ENCODE assay signal across 9 cellular contexts in the genomic region with DNA sequence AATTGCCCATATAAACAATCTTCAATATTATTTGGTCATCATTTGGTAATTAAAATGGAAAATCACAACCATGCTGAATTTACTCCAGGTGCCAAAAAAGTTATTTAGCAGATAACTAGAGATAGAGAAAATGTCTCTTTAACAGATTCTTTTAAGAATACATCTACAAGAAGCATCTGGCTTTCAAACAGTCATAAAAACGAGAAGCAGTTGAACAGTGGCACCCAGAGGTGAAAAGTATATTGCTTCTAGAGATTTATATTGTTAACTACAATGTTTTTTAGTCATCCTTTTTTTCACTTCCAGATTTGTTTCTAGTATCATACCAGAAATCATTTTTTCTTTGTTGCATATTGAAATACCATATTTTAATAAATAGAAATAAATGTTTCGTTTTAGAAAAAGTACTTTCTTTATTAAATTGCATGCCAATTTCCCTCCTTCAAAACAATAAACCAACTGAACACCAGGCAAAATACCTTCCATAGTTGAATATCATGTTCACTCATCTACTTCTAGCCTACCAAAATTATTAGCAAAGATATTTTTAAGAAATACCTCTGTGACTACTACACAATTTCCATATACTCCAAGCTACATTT.
DNase-seq lines count a peak whose midpoint lies in the region; ATAC-seq, FAIRE-seq and TF ChIP-seq lines count a peak whose summit lies in the region.
"Had no signal": no experiment of that assay in that cellular context is flagged by ENCODE, and none has a peak within 500 bp of the region (broad histone marks: within the 10 kb centered on the region; RNA-seq: fewer than 3 reads in every experiment).

No MANE protein-coding gene starts in this region.

- no peak overlapping the region for H3K4me2 ChIP-seq in HepG2 (ENCODE audit: low read depth, low read length)

- H3K36me3 Mint-ChIP-seq in CD4-positive, alpha-beta T cell (ENCODE audit: low read depth), result no peaks in the 10 kb centered on the region
- no peaks in the 10 kb centered on the region for H3K36me3 Mint-ChIP-seq in MCF 10A (ENCODE audit: insufficient read depth, unreplicated experiment)

- BruUV-seq in MCF 10A (replicated peaks; lab: Mats Ljungman, UMichigan) (no TSS peak), HepG2 (replicated peaks; lab: Mats Ljungman, UMichigan) (no TSS peak)

- no peaks in the 10 kb centered on the region for H3K9me3 ChIP-seq in CD4-positive, alpha-beta T cell (ENCODE audit: control insufficient read depth, low read length)
- H3K9me3 ChIP-seq in HepG2 (ENCODE audit: low read length), result no peaks in the 10 kb centered on the region
- H3K9me3 ChIP-seq: SJCRH30 had no signal

- no peaks in the 10 kb centered on the region for H3K79me2 ChIP-seq in HepG2 (ENCODE audit: insufficient read depth, low read length)

- peaks cover 25% of the 10 kb centered on the region for H3K27me3 ChIP-seq in CD4-positive, alpha-beta T cell (ENCODE audit: control insufficient read depth, insufficient read depth, low read length)
- H3K27me3 ChIP-seq in HepG2 (ENCODE audit: control insufficient read depth in 1 of 2, insufficient read depth in 2 of 2, low read length in 2 of 2), result peaks cover 3 to 53% of the 10 kb centered on the region in 2 experiments; a peak in 4 of 5 replicates

- no peak for DNase-seq in CD4-positive, alpha-beta T cell
- DNase-seq in NCI-H748 treated with DMSO at 0.1 percent for 48 hours (lab: John Stamatoyannopoulos, UW) (peak; percentile 74), MCF 10A (ENCODE audit: unreplicated experiment) (peak; percentile 66), HepG2 (ENCODE audit: low spot score) (peak; percentile 55), GM19240 (ENCODE audit: insufficient read length, low spot score) (no peak)

- no peak overlapping the region for H3K27ac ChIP-seq in CD4-positive, alpha-beta T cell (ENCODE audit: low read depth, low read length)
- H3K27ac ChIP-seq in HepG2 (ENCODE audit: extremely low read length, insufficient read depth, low read length), result no peak overlapping the region
- H3K27ac ChIP-seq: SJCRH30 had no signal

- H4K20me1 ChIP-seq in HepG2 (ENCODE audit: insufficient read depth, low read length), result no peaks in the 10 kb centered on the region

- POLR2A ChIA-PET in CD4-positive, alpha-beta T cell (lab: Charles Lee), result interaction anchor here (0.8 to 3.4 kb wide), 5 partner anchors 65 to 1110 kb away, joined by 3 to 22 read pairs (median 10); a partner anchor contains a TSS
- POLR2A ChIA-PET in MCF 10A (lab: Yijun Ruan, JAX), result interaction anchor here (2.2 kb wide), 1 partner anchor 1020 kb away, joined by 7 read pairs; no protein-coding TSS in a partner anchor
- POLR2A ChIA-PET in HepG2 (lab: Yijun Ruan, JAX), result no interaction called here

- H3K4me3 Mint-ChIP-seq in CD4-positive, alpha-beta T cell, result peak overlapping the region; percentile 9
- H3K4me3 Mint-ChIP-seq in MCF 10A (ENCODE audit: unreplicated experiment), result no peak overlapping the region

- peaks cover 11% of the 10 kb centered on the region for H3K4me1 ChIP-seq in HepG2 (ENCODE audit: insufficient read depth, low read length)

- intact Hi-C loops in CD4-positive, alpha-beta T cell (cut with DNase I, micrococcal nuclease), result loop anchor here (1.0 to 10.0 kb wide), 8 partner anchors 270 to 1020 kb away; no protein-coding TSS in a partner anchor
- intact Hi-C loops in MCF 10A (cut with micrococcal nuclease) (loop anchor here (1.0 to 10.0 kb wide), 6 partner anchors 333 to 692 kb away; no protein-coding TSS in a partner anchor), HepG2 (cut with micrococcal nuclease; ENCODE audit: unreplicated experiment) (loop anchor here (1.0 to 10.0 kb wide), 6 partner anchors 118 to 1035 kb away; no protein-coding TSS in a partner anchor)

- H3K4me3 ChIP-seq in HepG2 (replicated peaks in 1 of 3; ENCODE audit: insufficient read depth in 1 of 3, low read depth in 2 of 3, low read length in 3 of 3), result no peak overlapping the region
- H3K4me3 ChIP-seq: SJCRH30 had no signal

- no peak overlapping the region for H3K27ac Mint-ChIP-seq in CD4-positive, alpha-beta T cell
- no peak overlapping the region for H3K27ac Mint-ChIP-seq in MCF 10A (ENCODE audit: low read depth, unreplicated experiment)

- TF ChIP-seq POLR2A in HepG2 (IDR thresholded peaks at IDR 0.05; ENCODE audit: insufficient read depth in 1 of 2, low read depth in 2 of 2, low read length in 2 of 2), result no peak

- TF ChIP-seq CTCF in CD4-positive, alpha-beta T cell (IDR thresholded peaks at IDR 0.05), result peak; percentile 65
- TF ChIP-seq CTCF in MCF 10A (IDR thresholded peaks at IDR 0.05; ENCODE audit: unreplicated experiment) (peak; percentile 41), HepG2 (CRISPR knock-in tag; IDR thresholded peaks at IDR 0.05) (peak; percentile 65)

- H3K36me3 ChIP-seq in HepG2 (replicated peaks in 1 of 2; ENCODE audit: control insufficient read depth in 1 of 2, insufficient read depth in 2 of 2, low read length in 2 of 2), result no peaks in the 10 kb centered on the region
- H3K36me3 ChIP-seq: SJCRH30 had no signal

- ATAC-seq in CD4-positive, alpha-beta T cell (ENCODE audit: poor library complexity), result peak; percentile 44
- ATAC-seq in GM18508 (IDR thresholded peaks at IDR 0.05; ENCODE audit: insufficient read depth, unreplicated experiment) (peak; percentile 47), HG03460 (IDR thresholded peaks at IDR 0.05; ENCODE audit: unreplicated experiment) (peak; percentile 55), HepG2 (peak; percentile 37; the same call in 1 of the 3 replicates), HG02970 (IDR thresholded peaks at IDR 0.05; ENCODE audit: low FRiP score, unreplicated experiment) (no peak)

- under 1% methylated on average over 2 of the region's 2 CpGs for whole genome bisulfite sequencing in HepG2 (ENCODE audit: low lambda C conversion rate)

- H3K9me3 Mint-ChIP-seq in CD4-positive, alpha-beta T cell, result no peaks in the 10 kb centered on the region
- no peaks in the 10 kb centered on the region for H3K9me3 Mint-ChIP-seq in MCF 10A (ENCODE audit: unreplicated experiment)

- H2AFZ ChIP-seq in HepG2 (ENCODE audit: low read length), result no peak overlapping the region

- no peak overlapping the region for H3K9ac ChIP-seq in HepG2 (ENCODE audit: insufficient read depth, low read depth, low read length)

- TF ChIP-seq RAD21 in HepG2 (CRISPR knock-in tag; IDR thresholded peaks at IDR 0.05), result no peak

- in situ Hi-C loops in HepG2 (cut with HindIII; ENCODE audit: extremely low pct_ligation_motif_present, low pct_unique_long_range_greater_than_20kb), result loop anchor here (5.0 to 10.0 kb wide), 2 partner anchors 322 to 1020 kb away; a partner anchor contains a TSS

- H3K4me1 Mint-ChIP-seq in CD4-positive, alpha-beta T cell (ENCODE audit: low read depth), result peaks cover 13% of the 10 kb centered on the region
- H3K4me1 Mint-ChIP-seq in MCF 10A (ENCODE audit: insufficient read depth, unreplicated experiment), result peaks cover 15% of the 10 kb centered on the region

- CTCF ChIA-PET in CD4-positive, alpha-beta T cell (lab: Charles Lee), result interaction anchor here (0.6 to 2.8 kb wide), 5 partner anchors 14 to 1004 kb away, joined by 3 to 55 read pairs (median 10); a partner anchor contains a TSS
- CTCF ChIA-PET in MCF 10A (lab: Yijun Ruan, JAX), result interaction anchor here (0.5 to 3.3 kb wide), 26 partner anchors 8 to 1819 kb away, joined by 3 to 40 read pairs (median 6); no protein-coding TSS in a partner anchor
- CTCF ChIA-PET in HepG2 (lab: Yijun Ruan, JAX; ENCODE audit: low intra/inter-chr PET ratio, low total read pairs), result interaction anchor here (0.7 to 1.0 kb wide), 2 partner anchors 108 to 1020 kb away, joined by 3 to 5 read pairs; no protein-coding TSS in a partner anchor

- FAIRE-seq in HepG2 (lab: Jason Lieb, UNC), result no peak

- TF ChIP-seq EP300 in HepG2 (IDR thresholded peaks at IDR 0.05; ENCODE audit: low read depth in 2 of 2, low read length in 2 of 2) (no peak), HepG2 (CRISPR knock-in tag; IDR thresholded peaks at IDR 0.05; ENCODE audit: borderline replicate concordance) (no peak)

- peaks cover 55% of the 10 kb centered on the region for H3K27me3 Mint-ChIP-seq in CD4-positive, alpha-beta T cell
- H3K27me3 Mint-ChIP-seq in MCF 10A (ENCODE audit: insufficient read depth, unreplicated experiment), result peaks cover 60% of the 10 kb centered on the region

TF ChIP-seq in HepG2, 621 proteins besides CTCF, POLR2A, EP300 and RAD21:
- TF ChIP-seq BHLHE40 (IDR thresholded peaks at IDR 0.05; ENCODE audit: low read length) (no peak), ZSCAN20 (CRISPR knock-in tag; IDR thresholded peaks at IDR 0.05; ENCODE audit: borderline replicate concordance) (no peak), NFIC (IDR thresholded peaks at IDR 0.05; ENCODE audit: low read length) (no peak), ELF1 (CRISPR knock-in tag; IDR thresholded peaks at IDR 0.05) (no peak), SMC3 (IDR thresholded peaks at IDR 0.05; ENCODE audit: low read length) (peak; percentile 37; the same call in 1 of the 2 replicates), ZNF256 (CRISPR knock-in tag; conservative IDR thresholded peaks at IDR 0.05) (no peak), CBX2 (IDR thresholded peaks at IDR 0.05; ENCODE audit: low read depth, low read length) (peak; percentile 74), CBX2 (CRISPR knock-in tag; IDR thresholded peaks at IDR 0.05; ENCODE audit: low read depth) (no peak), ZNF264 (CRISPR knock-in tag; IDR thresholded peaks at IDR 0.05) (no peak), BRCA1 (CRISPR knock-in tag; IDR thresholded peaks at IDR 0.05) (no peak), STAG1 (CRISPR knock-in tag; IDR thresholded peaks at IDR 0.05) (peak; percentile 71)

Comparison
In these comparisons a context has a peak if more than half of its experiments do, and no peak if none do; other contexts are left out.
1. DNase-seq: peak in NCI-H748 treated with DMSO at 0.1 percent for 48 hours (single experiment), MCF 10A (single experiment) and HepG2 (single experiment); none in CD4-positive, alpha-beta T cell (0 of 10) and GM19240 (single experiment).
2. Peak in every context shown above with its lines, with median percentiles within 50 percentile points of each other: CTCF ChIP-seq.